ENCODE assay signal across 7 cellular contexts in the genomic region with DNA sequence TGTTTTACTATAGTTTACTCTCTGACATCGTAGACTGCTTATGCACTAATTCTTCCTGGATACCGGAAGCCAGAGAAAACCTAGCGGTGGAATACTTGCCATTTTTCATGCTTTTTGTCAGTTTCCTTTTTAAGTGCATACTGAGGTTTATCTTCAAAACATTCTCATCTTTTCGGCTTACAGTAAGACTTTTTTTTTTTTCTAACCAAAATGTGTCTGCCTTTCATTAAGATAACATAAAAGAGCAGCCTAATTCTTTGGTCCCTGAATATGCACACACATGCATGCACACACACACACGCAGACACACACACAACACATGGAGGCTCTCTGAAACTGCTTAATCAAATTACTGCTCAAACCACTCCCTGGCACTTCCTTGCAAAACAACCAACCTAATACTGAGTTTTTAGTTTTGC. TPM values are rescaled to one million over a fixed set of nuclear protein-coding genes. Genes with fewer than 3 reads are reported as not detected.
DNase-seq lines count a peak whose midpoint lies in the region; TF ChIP-seq lines count a peak whose summit lies in the region.

No MANE protein-coding gene starts in this region.

- no peaks in the 10 kb centered on the region for H3K9me3 ChIP-seq in GM23248 (ENCODE audit: low read depth)
- no peaks in the 10 kb centered on the region for H3K9me3 ChIP-seq in esophagus squamous epithelium

- H3K4me2 ChIP-seq in GM23248 (ENCODE audit: unreplicated experiment), result peak overlapping the region; percentile 98

- H4K20me1 ChIP-seq in GM23248 (ENCODE audit: insufficient read depth), result no peaks in the 10 kb centered on the region

- peaks cover 60% of the 10 kb centered on the region for H3K79me2 ChIP-seq in GM23248 (ENCODE audit: insufficient read depth)

- DNase-seq in GM23248 (peak; percentile 63), RKO (ENCODE audit: low spot score) (peak; percentile 33), esophagus squamous epithelium (lab: John Stamatoyannopoulos, UW) (no peak), renal cortical epithelial cell (ENCODE audit: low read depth) (peak; percentile 22), DMS153 treated with DMSO at 0.1 percent for 48 hours (lab: John Stamatoyannopoulos, UW; ENCODE audit: unreplicated experiment) (no peak), DMS 273 treated with DMSO at 0.1 percent for 48 hours (lab: John Stamatoyannopoulos, UW) (no peak)
- no peak for DNase-seq in activated CD4-positive, alpha-beta T cell treated with anti-CD3 and anti-CD28 coated beads for 1 hour

- no peaks in the 10 kb centered on the region for H3K27me3 ChIP-seq in GM23248 (replicated peaks; ENCODE audit: insufficient read depth)
- no peaks in the 10 kb centered on the region for H3K27me3 ChIP-seq in esophagus squamous epithelium

- in situ Hi-C loops in GM23248 (cut with MboI), result no loop called here

- H2AFZ ChIP-seq in GM23248, result peak overlapping the region; percentile 100

- H3F3A ChIP-seq in GM23248 (ENCODE audit: insufficient read depth), result peaks cover 12% of the 10 kb centered on the region

- peak overlapping the region; percentile 86 for H3K4me3 ChIP-seq in GM23248
- peak overlapping the region; percentile 67 to 93 (median 75) for H3K4me3 ChIP-seq in esophagus squamous epithelium

- no peaks in the 10 kb centered on the region for H3K9me2 ChIP-seq in GM23248 (ENCODE audit: insufficient read depth)

- peak overlapping the region; percentile 82 for H3K9ac ChIP-seq in GM23248

- 2% methylated on average over 5 of the region's 5 CpGs for WGBS in GM23248 (ENCODE audit: low coverage in 1 of 2, low lambda C conversion rate in 2 of 2, missing lambda C conversion rate in 2 of 2), 2 experiments
- 2 to 11% methylated on average over 5 of the region's 5 CpGs for WGBS in esophagus squamous epithelium, 2 donors

- H3K27ac ChIP-seq in GM23248 (peak overlapping the region; percentile 38), esophagus squamous epithelium (no peak overlapping the region)

- TF ChIP-seq CTCF in esophagus squamous epithelium (IDR thresholded peaks at IDR 0.05), result no peak

- H3K36me3 ChIP-seq in GM23248 (ENCODE audit: low read depth) (no peaks in the 10 kb centered on the region), esophagus squamous epithelium (no peaks in the 10 kb centered on the region)

- TF ChIP-seq POLR2A in esophagus squamous epithelium (IDR thresholded peaks at IDR 0.05), result no peak

- H3K4me1 ChIP-seq in GM23248 (ENCODE audit: insufficient read depth) (peaks cover 3% of the 10 kb centered on the region; the same call in 1 of the 2 replicates), esophagus squamous epithelium (peaks cover 0 to 46% (median 18%) of the 10 kb centered on the region in 3 donors)

- intact Hi-C loops in esophagus squamous epithelium (cut with DNase I), result no loop called here

RNA-seq across cellular contexts. Expression of a gene that starts 1.3 kb away (rescaled TPM):
- 5.9 and 6.8 TPM in 2 replicates for total RNA-seq in GM23248 (2014; rRNA removed; shearing (Covaris generic))
- 2.2 TPM in 2 replicates for polyA plus RNA-seq in GM23248 (2016; fragmentation: Nextera tagmentation; extraction: Ambion mirVana)
- 1 to 10 TPM; 3.2 to 6.9 (median 4.6) TPM for total RNA-seq in esophagus squamous epithelium
- 4.0 and 17.9 TPM in 2 replicates for total RNA-seq in renal cortical epithelial cell

Comparison
In these comparisons a context has a peak if more than half of its experiments do, and no peak if none do; other contexts are left out.
1. DNase-seq: peak in GM23248 (single experiment), RKO (single experiment) and renal cortical epithelial cell (single experiment); none in esophagus squamous epithelium (single experiment), DMS153 treated with DMSO at 0.1 percent for 48 hours (single experiment), DMS 273 treated with DMSO at 0.1 percent for 48 hours (single experiment) and activated CD4-positive, alpha-beta T cell treated with anti-CD3 and anti-CD28 coated beads for 1 hour (single experiment).